In the genomic region with DNA sequence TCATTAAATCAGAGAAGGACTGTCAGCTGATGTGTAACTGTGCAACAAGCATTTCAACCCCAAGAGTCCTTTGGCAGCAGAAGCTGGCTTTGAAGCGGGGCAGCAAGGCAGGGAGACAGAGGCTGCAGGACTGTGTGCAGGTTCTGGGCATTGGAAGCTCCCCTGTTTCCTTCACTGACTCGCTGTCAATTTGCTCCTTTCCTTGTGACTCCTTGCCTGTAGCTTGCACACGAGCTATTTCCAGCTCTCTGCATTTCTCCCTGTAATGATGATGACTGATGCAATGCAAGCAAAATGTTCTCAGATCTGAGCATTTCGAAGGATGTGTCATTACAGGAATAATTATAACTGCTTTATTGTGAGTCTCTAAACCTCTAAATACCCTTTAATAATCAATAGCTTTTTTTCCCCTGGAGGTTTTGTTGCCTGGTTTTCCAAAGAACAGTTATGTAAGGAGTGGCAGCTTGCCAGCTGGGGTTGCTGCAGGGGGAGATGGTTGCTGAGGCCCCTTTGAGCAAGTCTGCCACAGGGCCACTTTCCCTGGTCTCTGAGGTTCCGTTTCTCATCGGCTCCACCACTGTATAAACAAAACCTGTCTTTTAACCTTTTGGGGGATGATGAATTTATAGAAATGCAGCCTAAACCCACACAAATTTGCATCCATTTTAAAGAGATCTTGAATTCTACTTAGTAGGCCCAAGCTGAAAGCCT, we compare ENCODE assay signal across 13 cellular contexts. TPM values are rescaled to one million over a fixed set of nuclear protein-coding genes. Genes with fewer than 3 reads are reported as not detected.
DNase-seq lines count a peak whose midpoint lies in the region; ATAC-seq, FAIRE-seq and TF ChIP-seq lines count a peak whose summit lies in the region.
"Had no signal": no experiment of that assay in that cellular context is flagged by ENCODE, and none has a peak within 500 bp of the region (broad histone marks: within the 10 kb centered on the region; RNA-seq: fewer than 3 reads in every experiment).

No MANE protein-coding gene starts in this region.

- H3K27ac ChIP-seq in esophagus squamous epithelium (no peak overlapping the region), ascending aorta (no peak overlapping the region)

- H3K27ac Mint-ChIP-seq in activated naive CD8-positive, alpha-beta T cell treated with anti-CD3 and anti-CD28 coated beads, Interleukin-2, amount 50 U/mL, for 24 hours, result no peak overlapping the region
- H3K27ac Mint-ChIP-seq: WTC11 had no signal

- no peaks in the 10 kb centered on the region for H3K9me3 Mint-ChIP-seq in activated naive CD8-positive, alpha-beta T cell treated with anti-CD3 and anti-CD28 coated beads, Interleukin-2, amount 50 U/mL, for 24 hours
- H3K9me3 Mint-ChIP-seq: WTC11 had no signal

- ATAC-seq in activated naive CD8-positive, alpha-beta T cell treated with anti-CD3 and anti-CD28 coated beads, Interleukin-2, amount 50 U/mL, for 24 hours, result no peak
- no peak for ATAC-seq in mucosa of descending colon
- ATAC-seq: WTC11 had no signal

- FAIRE-seq in H54 (lab: Jason Lieb, UNC), result no peak
- FAIRE-seq: D721Med had no signal

- DNase-seq in AG10803 (ENCODE audit: low read depth), result peak; percentile 72
- DNase-seq in RKO (ENCODE audit: low spot score), result peak; percentile 35
- no peak for DNase-seq in esophagus squamous epithelium (lab: John Stamatoyannopoulos, UW)
- DNase-seq in occipital lobe (lab: John Stamatoyannopoulos, UW), result peak; percentile 27
- DNase-seq in ascending aorta (ENCODE audit: low spot score in 2 of 2), result no peak
- DNase-seq in activated naive CD8-positive, alpha-beta T cell treated with anti-CD3 and anti-CD28 coated beads, Interleukin-2, amount 50 U/mL, for 24 hours, result no peak
- no peak for DNase-seq in H54 (ENCODE audit: insufficient read length, low spot score)
- no peak for DNase-seq in mucosa of descending colon
- DNase-seq: activated effector memory CD4-positive, alpha-beta T cell treated with Interleukin-2 at 50 U/mL for 16 hours; NCI-H1694 had no signal

- H3K36me3 ChIP-seq in esophagus squamous epithelium, result peaks cover 0 to 4% (median 0%) of the 10 kb centered on the region in 3 donors
- no peaks in the 10 kb centered on the region for H3K36me3 ChIP-seq in ascending aorta
- no peaks in the 10 kb centered on the region for H3K36me3 ChIP-seq in mucosa of descending colon (ENCODE audit: low read depth)

- no peak for TF ChIP-seq CTCF in AG10803 (conservative IDR thresholded peaks at IDR 0.05; ENCODE audit: low read length)
- no peak for TF ChIP-seq CTCF in esophagus squamous epithelium (IDR thresholded peaks at IDR 0.05)
- TF ChIP-seq CTCF in ascending aorta (IDR thresholded peaks at IDR 0.05), result no peak
- no peak for TF ChIP-seq CTCF in mucosa of descending colon (IDR thresholded peaks at IDR 0.05)

- WGBS in esophagus squamous epithelium, 2 donors, result 57 to 68% methylated on average over 6 of the region's 6 CpGs

- intact Hi-C loops in esophagus squamous epithelium (cut with DNase I), result no loop called here
- intact Hi-C loops in ascending aorta (cut with DNase I), result no loop called here
- intact Hi-C loops in mucosa of descending colon (cut with DNase I, micrococcal nuclease), result no loop called here

- H3K9me3 ChIP-seq in esophagus squamous epithelium (no peaks in the 10 kb centered on the region), ascending aorta (no peaks in the 10 kb centered on the region), mucosa of descending colon (no peaks in the 10 kb centered on the region)

- H3K27me3 Mint-ChIP-seq in activated naive CD8-positive, alpha-beta T cell treated with anti-CD3 and anti-CD28 coated beads, Interleukin-2, amount 50 U/mL, for 24 hours, result peaks cover 1% of the 10 kb centered on the region

- H3K4me3 ChIP-seq in AG10803 (ENCODE audit: low read length) (no peak overlapping the region), esophagus squamous epithelium (peak overlapping the region in 3 of 4 donors; percentile 1 to 41 (median 35)), ascending aorta (no peak overlapping the region), mucosa of descending colon (no peak overlapping the region)
- H3K4me3 ChIP-seq: lung had no signal

- H3K4me1 ChIP-seq in esophagus squamous epithelium (peaks cover 0 to 16% (median 4%) of the 10 kb centered on the region in 3 donors), ascending aorta (no peaks in the 10 kb centered on the region), mucosa of descending colon (ENCODE audit: low read depth) (no peaks in the 10 kb centered on the region)

- H3K36me3 Mint-ChIP-seq in activated naive CD8-positive, alpha-beta T cell treated with anti-CD3 and anti-CD28 coated beads, Interleukin-2, amount 50 U/mL, for 24 hours (ENCODE audit: low read depth), result no peaks in the 10 kb centered on the region
- H3K36me3 Mint-ChIP-seq: WTC11 had no signal

- no peaks in the 10 kb centered on the region for H3K27me3 ChIP-seq in esophagus squamous epithelium
- no peaks in the 10 kb centered on the region for H3K27me3 ChIP-seq in ascending aorta

- peaks cover 11% of the 10 kb centered on the region for H3K4me1 Mint-ChIP-seq in activated naive CD8-positive, alpha-beta T cell treated with anti-CD3 and anti-CD28 coated beads, Interleukin-2, amount 50 U/mL, for 24 hours

- TF ChIP-seq POLR2A in esophagus squamous epithelium (IDR thresholded peaks at IDR 0.05) (no peak), H54 (IDR thresholded peaks at IDR 0.05; ENCODE audit: low read depth, low read length) (no peak)

- no peak overlapping the region for H3K4me3 Mint-ChIP-seq in activated naive CD8-positive, alpha-beta T cell treated with anti-CD3 and anti-CD28 coated beads, Interleukin-2, amount 50 U/mL, for 24 hours
- H3K4me3 Mint-ChIP-seq: WTC11 had no signal

RNA-seq across cellular contexts. Expression of a gene that starts 2.9 kb away (rescaled TPM):
- 100 to 1,000 TPM in 1 of 4 donors, 10 to 100 TPM in 3; 13.6 to 319 (median 55.9) TPM for total RNA-seq in esophagus squamous epithelium
- 3.6 TPM for total RNA-seq in occipital lobe
- 236 TPM for total RNA-seq in ascending aorta
- total RNA-seq in mucosa of descending colon, result 10 to 100 TPM in 2 of 3 donors, 1 to 10 TPM in 1; 8.7 to 73.6 (median 10.7) TPM
- total RNA-seq: WTC11 had no signal

RNA-seq across cellular contexts. Expression of a gene that starts 37.8 kb away (rescaled TPM):
- total RNA-seq in esophagus squamous epithelium (10 to 100 TPM; 31.8 to 60.5 (median 46.1) TPM), occipital lobe (92.3 TPM), ascending aorta (62.3 TPM), mucosa of descending colon (10 to 100 TPM; 42.6 to 60.0 (median 46.2) TPM)

Comparison
In these comparisons a context has a peak if more than half of its experiments do, and no peak if none do; other contexts are left out.
1. DNase-seq: peak in AG10803 (single experiment), RKO (single experiment) and occipital lobe (single experiment); none in esophagus squamous epithelium (single experiment), ascending aorta (0 of 2), activated naive CD8-positive, alpha-beta T cell treated with anti-CD3 and anti-CD28 coated beads, Interleukin-2, amount 50 U/mL, for 24 hours (single experiment), H54 (single experiment) and mucosa of descending colon (0 of 3).
2. H3K4me3 ChIP-seq: peak in esophagus squamous epithelium (3 of 4); none in AG10803 (single experiment), ascending aorta (0 of 2) and mucosa of descending colon (single experiment).